ENCODE assay signal across 19 cellular contexts in genomic region chr7:7670490-7670889, GRCh38. TPM values are rescaled to one million over a fixed set of nuclear protein-coding genes. Genes with fewer than 3 reads are reported as not detected.
DNase-seq lines count a peak whose midpoint lies in the region; ATAC-seq and TF ChIP-seq lines count a peak whose summit lies in the region.
"Had no signal": no experiment of that assay in that cellular context is flagged by ENCODE, and none has a peak within 500 bp of the region (broad histone marks: within the 10 kb centered on the region; RNA-seq: fewer than 3 reads in every experiment).

No MANE protein-coding gene starts in this region.

- no peaks in the 10 kb centered on the region for H3K27me3 Mint-ChIP-seq in activated naive CD4-positive, alpha-beta T cell treated with anti-CD3 and anti-CD28 coated beads, Interleukin-2, amount 50 U/mL, for 24 hours
- H3K27me3 Mint-ChIP-seq in CD8-positive, alpha-beta T cell (ENCODE audit: low read depth) = no peaks in the 10 kb centered on the region
- H3K27me3 Mint-ChIP-seq in immature natural killer cell (ENCODE audit: low read depth in 3 of 3) = no peaks in the 10 kb centered on the region
- H3K27me3 Mint-ChIP-seq: CD4-positive, alpha-beta memory T cell had no signal

- peaks cover 28% of the 10 kb centered on the region for H3K36me3 Mint-ChIP-seq in activated naive CD4-positive, alpha-beta T cell treated with anti-CD3 and anti-CD28 coated beads, Interleukin-2, amount 50 U/mL, for 24 hours
- peaks cover 32% of the 10 kb centered on the region for H3K36me3 Mint-ChIP-seq in CD8-positive, alpha-beta T cell
- H3K36me3 Mint-ChIP-seq in immature natural killer cell = peaks cover 0 to 8% (median 4%) of the 10 kb centered on the region in 3 donors

- H3K9me3 ChIP-seq in CD8-positive, alpha-beta T cell (ENCODE audit: low read length) = no peaks in the 10 kb centered on the region
- no peaks in the 10 kb centered on the region for H3K9me3 ChIP-seq in ascending aorta
- H3K9me3 ChIP-seq: BE2C had no signal

- CTCF ChIA-PET in CD8-positive, alpha-beta T cell (lab: Charles Lee) = interaction anchor here (0.6 to 1.2 kb wide), 2 partner anchors 11 kb away, joined by 3 to 5 read pairs; no protein-coding TSS in a partner anchor

- H3K4me3 Mint-ChIP-seq in activated naive CD4-positive, alpha-beta T cell treated with anti-CD3 and anti-CD28 coated beads, Interleukin-2, amount 50 U/mL, for 24 hours = no peak overlapping the region
- no peak overlapping the region for H3K4me3 Mint-ChIP-seq in CD8-positive, alpha-beta T cell
- no peak overlapping the region for H3K4me3 Mint-ChIP-seq in immature natural killer cell
- H3K4me3 Mint-ChIP-seq: HFFc6 had no signal

- ATAC-seq in CD8-positive, alpha-beta T cell = no peak
- no peak for ATAC-seq in HG02852 (IDR thresholded peaks at IDR 0.05; ENCODE audit: unreplicated experiment)
- ATAC-seq: HCT116 had no signal

- H3K4me3 ChIP-seq in CD8-positive, alpha-beta T cell (ENCODE audit: low read depth, low read length) = no peak overlapping the region
- H3K4me3 ChIP-seq in ascending aorta = no peak overlapping the region

- no peaks in the 10 kb centered on the region for H3K36me3 ChIP-seq in CD8-positive, alpha-beta T cell (ENCODE audit: insufficient read depth, low read length)
- no peaks in the 10 kb centered on the region for H3K36me3 ChIP-seq in ascending aorta
- H3K36me3 ChIP-seq: BE2C had no signal

- TF ChIP-seq CTCF in CD8-positive, alpha-beta T cell (IDR thresholded peaks at IDR 0.05) = no peak
- no peak for TF ChIP-seq CTCF in ascending aorta (IDR thresholded peaks at IDR 0.05)

- no peaks in the 10 kb centered on the region for H3K9me3 Mint-ChIP-seq in activated naive CD4-positive, alpha-beta T cell treated with anti-CD3 and anti-CD28 coated beads, Interleukin-2, amount 50 U/mL, for 24 hours
- H3K9me3 Mint-ChIP-seq in CD8-positive, alpha-beta T cell = peaks cover 5% of the 10 kb centered on the region
- no peaks in the 10 kb centered on the region for H3K9me3 Mint-ChIP-seq in immature natural killer cell
- H3K9me3 Mint-ChIP-seq: HFFc6 had no signal

- peaks cover 59% of the 10 kb centered on the region for H3K4me1 Mint-ChIP-seq in activated naive CD4-positive, alpha-beta T cell treated with anti-CD3 and anti-CD28 coated beads, Interleukin-2, amount 50 U/mL, for 24 hours
- peaks cover 41% of the 10 kb centered on the region for H3K4me1 Mint-ChIP-seq in CD8-positive, alpha-beta T cell (ENCODE audit: low read depth)
- H3K4me1 Mint-ChIP-seq in immature natural killer cell = peaks cover 1 to 18% of the 10 kb centered on the region in 2 donors

- no peaks in the 10 kb centered on the region for H3K4me1 ChIP-seq in CD8-positive, alpha-beta T cell (ENCODE audit: insufficient read depth, low read length)
- H3K4me1 ChIP-seq in ascending aorta = peaks cover 0 to 6% of the 10 kb centered on the region in 2 donors
- H3K4me1 ChIP-seq: BE2C had no signal

- intact Hi-C loops in CD8-positive, alpha-beta T cell (cut with DNase I, micrococcal nuclease) = no loop called here
- intact Hi-C loops in ascending aorta (cut with DNase I) = no loop called here

- H3K27ac ChIP-seq in CD8-positive, alpha-beta T cell (ENCODE audit: low read depth, low read length) = no peak overlapping the region
- H3K27ac ChIP-seq in ascending aorta = peak overlapping the region; percentile 33 to 63

- peak overlapping the region; percentile 26 for H3K27ac Mint-ChIP-seq in activated naive CD4-positive, alpha-beta T cell treated with anti-CD3 and anti-CD28 coated beads, Interleukin-2, amount 50 U/mL, for 24 hours
- H3K27ac Mint-ChIP-seq in CD8-positive, alpha-beta T cell = peak overlapping the region; percentile 55
- no peak overlapping the region for H3K27ac Mint-ChIP-seq in immature natural killer cell
- H3K27ac Mint-ChIP-seq: HFFc6 had no signal

- POLR2A ChIA-PET in CD8-positive, alpha-beta T cell (lab: Charles Lee) = no interaction called here

- no peak for DNase-seq in activated naive CD4-positive, alpha-beta T cell treated with anti-CD3 and anti-CD28 coated beads, Interleukin-2, amount 50 U/mL, for 16 hours
- no peak for DNase-seq in CD8-positive, alpha-beta T cell
- DNase-seq in ascending aorta (ENCODE audit: low spot score in 2 of 2) (no peak), immature natural killer cell (no peak), SIG-M5 (lab: John Stamatoyannopoulos, UW) (no peak)
- DNase-seq: ACHN; BE2C; C1 segment of cervical spinal cord; Calu3; CD4-positive, alpha-beta memory T cell; DMS79 treated with DMSO at 0.1 percent for 48 hours; GF-D8; GOT3; H7; HFFc6; IMR-90 had no signal

- no peaks in the 10 kb centered on the region for H3K27me3 ChIP-seq in CD8-positive, alpha-beta T cell (ENCODE audit: insufficient read depth, low read length)
- H3K27me3 ChIP-seq in ascending aorta = no peaks in the 10 kb centered on the region
- H3K27me3 ChIP-seq: BE2C had no signal

RNA-seq across cellular contexts. Expression of gene UMAD1, which starts 29.9 kb away (rescaled TPM):
- 10 to 100 TPM; 11.1 to 11.2 TPM for total RNA-seq in CD8-positive, alpha-beta T cell
- 17.7 TPM for total RNA-seq in ascending aorta
- 10 to 100 TPM; 16.9 to 21.8 (median 17.2) TPM for polyA plus RNA-seq in immature natural killer cell

RNA-seq across cellular contexts. Expression of gene RPA3, which starts 47.9 kb away (rescaled TPM):
- total RNA-seq in CD8-positive, alpha-beta T cell = 10 to 100 TPM; 28.9 to 32.9 TPM
- 0.96 TPM for total RNA-seq in ascending aorta
- polyA plus RNA-seq in immature natural killer cell = 10 to 100 TPM; 59.0 to 90.4 (median 62.3) TPM

Comparison
In these comparisons a context has a peak if more than half of its experiments do, and no peak if none do; other contexts are left out.
1. H3K27ac Mint-ChIP-seq: peak in activated naive CD4-positive, alpha-beta T cell treated with anti-CD3 and anti-CD28 coated beads, Interleukin-2, amount 50 U/mL, for 24 hours (single experiment) and CD8-positive, alpha-beta T cell (single experiment); none in immature natural killer cell (0 of 6).
2. RNA of gene RPA3, which starts 47.9 kb away (total RNA-seq): 28.9 to 32.9 TPM in CD8-positive, alpha-beta T cell; 0.96 TPM in ascending aorta (single experiment); every median in the first group is over 10 times any median in the second.